In genomic region chr3:32965617-32966213, GRCh38 we compare ENCODE assay signal across 10 cellular contexts. TPM values are rescaled to one million over a fixed set of nuclear protein-coding genes. Genes with fewer than 3 reads are reported as not detected.
A peak's percentile ranks its signal among the peaks of the same experiment; 100 is the strongest.
DNase-seq lines count a peak whose midpoint lies in the region; ATAC-seq, FAIRE-seq and TF ChIP-seq lines count a peak whose summit lies in the region.
"Not testable (repeated sequence)": the region's sequence is repeated elsewhere in the genome, so short reads cannot be mapped to it uniquely, and the experiment has no call there.
"Had no signal": no experiment of that assay in that cellular context is flagged by ENCODE, and none has a peak within 500 bp of the region (broad histone marks: within the 10 kb centered on the region; RNA-seq: fewer than 3 reads in every experiment).

No MANE protein-coding gene starts in this region.

- intact Hi-C loops in CD4-positive, alpha-beta memory T cell (cut with micrococcal nuclease): loop anchor here (2.0 kb wide), 1 partner anchor 15 kb away; the partner anchor contains the start of gene CCR4
- intact Hi-C loops in GM12878 (cut with micrococcal nuclease; ENCODE audit: unreplicated experiment); esophagus muscularis mucosa (cut with DNase I); posterior vena cava (cut with DNase I): not testable (repeated sequence)

- not testable (repeated sequence) for H4K20me1 ChIP-seq in GM12878 (ENCODE audit: control insufficient read depth, insufficient read depth)

- H3K79me2 ChIP-seq in GM12878 (ENCODE audit: control insufficient read depth, insufficient read depth, low read length): not testable (repeated sequence)

- POLR2A ChIA-PET in CD4-positive, alpha-beta memory T cell (lab: Charles Lee; ENCODE audit: partially characterized antibody): interaction anchor here (2.1 kb wide), 1 partner anchor 42 kb away, joined by 5 read pairs; no protein-coding TSS in a partner anchor
- POLR2A ChIA-PET in HEK293 (lab: Yijun Ruan, JAX); WTC11 (lab: Charles Lee); GM12878 (lab: Charles Lee): not testable (repeated sequence)

- DNase-seq in CD4-positive, alpha-beta memory T cell; WTC11 (ENCODE audit: low spot score); GM12878 (ENCODE audit: low read depth, low spot score): not testable (repeated sequence)
- DNase-seq in activated CD8-positive, alpha-beta memory T cell treated with anti-CD3 and anti-CD28 coated beads, Interleukin-2, amount 50 U/mL, for 48 hours: peak; percentile 29
- DNase-seq in esophagus muscularis mucosa (ENCODE audit: extremely low spot score): peak; percentile 72
- peak; percentile 38 for DNase-seq in posterior vena cava (ENCODE audit: low spot score)
- peak; percentile 15 for DNase-seq in ureter (ENCODE audit: low spot score)

- peaks cover 2 to 27% (median 18%) of the 10 kb centered on the region in 8 donors for H3K9me3 Mint-ChIP-seq in CD4-positive, alpha-beta memory T cell
- H3K9me3 Mint-ChIP-seq in WTC11: peaks cover 35% of the 10 kb centered on the region

- SMC1A ChIA-PET in GM12878 (lab: Charles Lee; ENCODE audit: uncharacterized antibody, unreplicated experiment): not testable (repeated sequence)

- peak overlapping the region in 5 of 7 donors; percentile 94 to 100 (median 99) for H3K27ac Mint-ChIP-seq in CD4-positive, alpha-beta memory T cell
- not testable (repeated sequence) for H3K27ac Mint-ChIP-seq in WTC11

- H3K9me3 ChIP-seq in CD4-positive, alpha-beta memory T cell (ENCODE audit: control insufficient read depth in 1 of 2, low read length in 2 of 2); HEK293 (ENCODE audit: control insufficient read depth, insufficient read depth, low read depth, low read length); GM12878 (replicated peaks; ENCODE audit: control insufficient read depth, insufficient read depth, low read length); esophagus muscularis mucosa: not testable (repeated sequence)

- RAD21 ChIA-PET in GM12878 (lab: Charles Lee; ENCODE audit: unreplicated experiment): not testable (repeated sequence)

- WGBS in GM12878 (ENCODE audit: insufficient coverage, insufficient replicate concordance, low lambda C conversion rate, missing lambda C conversion rate): 40% methylated on average over 2 of the region's 2 CpGs
- WGBS in esophagus muscularis mucosa: 100% methylated on average over 2 of the region's 2 CpGs

- ATAC-seq in WTC11, GM12878: not testable (repeated sequence)

- H3K27me3 ChIP-seq in CD4-positive, alpha-beta memory T cell (ENCODE audit: insufficient read depth, low read length); GM12878 (replicated peaks in 1 of 2; ENCODE audit: control insufficient read depth in 2 of 2, insufficient read depth in 2 of 2, low read length in 1 of 2); esophagus muscularis mucosa: not testable (repeated sequence)

- TF ChIP-seq CTCF in HEK293 (tag by site-specific recombination; IDR thresholded peaks at IDR 0.05); WTC11 (IDR thresholded peaks at IDR 0.05); GM12878 (IDR thresholded peaks at IDR 0.05 in 2 of 3, conservative IDR thresholded peaks at IDR 0.05 in 1 of 3; ENCODE audit: control insufficient read depth in 2 of 3, extremely low read depth in 1 of 3, insufficient read depth in 1 of 3, low read depth in 3 of 3, low read length in 3 of 3); esophagus muscularis mucosa (IDR thresholded peaks at IDR 0.05): not testable (repeated sequence)

- not testable (repeated sequence) for H3K4me2 ChIP-seq in GM12878 (ENCODE audit: control insufficient read depth, insufficient read depth)

- BruUV-seq in GM12878 (replicated peaks; lab: Mats Ljungman, UMichigan): not testable (repeated sequence)

- not testable (repeated sequence) for H3K27me3 Mint-ChIP-seq in CD4-positive, alpha-beta memory T cell; WTC11 (ENCODE audit: low read depth)

- H3K4me3 Mint-ChIP-seq in CD4-positive, alpha-beta memory T cell; WTC11: not testable (repeated sequence)

- not testable (repeated sequence) for H3K4me3 ChIP-seq in CD4-positive, alpha-beta memory T cell (ENCODE audit: low read length in 2 of 2); HEK293 (ENCODE audit: low read depth, low read length); GM12878; esophagus muscularis mucosa

- not testable (repeated sequence) for H3K36me3 ChIP-seq in CD4-positive, alpha-beta memory T cell (ENCODE audit: insufficient read depth, low read length); HEK293 (ENCODE audit: control insufficient read depth in 2 of 2, insufficient read depth in 1 of 2, low read length in 2 of 2); GM12878 (ENCODE audit: control insufficient read depth in 2 of 2, insufficient read depth in 2 of 2, low read length in 1 of 2); esophagus muscularis mucosa

- in situ Hi-C loops in GM12878 (cut with MboI): not testable (repeated sequence)

- H3K4me1 Mint-ChIP-seq in CD4-positive, alpha-beta memory T cell: peaks cover 22 to 33% (median 31%) of the 10 kb centered on the region in 4 donors
- H3K4me1 Mint-ChIP-seq in WTC11: not testable (repeated sequence)

- H3K27ac ChIP-seq in CD4-positive, alpha-beta memory T cell (ENCODE audit: low read depth, low read length); HEK293 (ENCODE audit: extremely low read depth, low read depth, low read length); GM12878 (ENCODE audit: control insufficient read depth, insufficient read depth); esophagus muscularis mucosa (replicated peaks in 1 of 4): not testable (repeated sequence)

- not testable (repeated sequence) for H3K9ac ChIP-seq in GM12878 (ENCODE audit: control insufficient read depth, insufficient read depth, low read length)

- not testable (repeated sequence) for TF ChIP-seq POLR2A in GM12878 (IDR thresholded peaks at IDR 0.05; ENCODE audit: low read depth, low read length); esophagus muscularis mucosa (IDR thresholded peaks at IDR 0.05; ENCODE audit: low read depth)

- not testable (repeated sequence) for TF ChIP-seq RAD21 in GM12878 (IDR thresholded peaks at IDR 0.05; ENCODE audit: insufficient read depth, low read depth, low read length)

- peaks cover 29% of the 10 kb centered on the region for H3K4me1 ChIP-seq in CD4-positive, alpha-beta memory T cell (ENCODE audit: insufficient read depth, low read length)
- H3K4me1 ChIP-seq in HEK293 (ENCODE audit: control insufficient read depth, insufficient read depth, low read length); GM12878 (ENCODE audit: control insufficient read depth, insufficient read depth, low read length): not testable (repeated sequence)
- peaks cover 0 to 12% (median 7%) of the 10 kb centered on the region in 4 donors for H3K4me1 ChIP-seq in esophagus muscularis mucosa

- not testable (repeated sequence) for FAIRE-seq in GM12878 (lab: Jason Lieb, UNC)

- not testable (repeated sequence) for H2AFZ ChIP-seq in GM12878 (ENCODE audit: control insufficient read depth, low read depth, low read length)

- H3K36me3 Mint-ChIP-seq in CD4-positive, alpha-beta memory T cell: peaks cover 13 to 21% of the 10 kb centered on the region in 2 donors
- peaks cover 35% of the 10 kb centered on the region for H3K36me3 Mint-ChIP-seq in WTC11

- not testable (repeated sequence) for TF ChIP-seq EP300 in GM12878 (IDR thresholded peaks at IDR 0.05; ENCODE audit: borderline replicate concordance in 1 of 2, control insufficient read depth in 1 of 2, low read depth in 2 of 2, low read length in 2 of 2); esophagus muscularis mucosa (IDR thresholded peaks at IDR 0.05)

- CTCF ChIA-PET in CD4-positive, alpha-beta memory T cell (lab: Charles Lee; ENCODE audit: partially characterized antibody); HEK293 (lab: Yijun Ruan, JAX); WTC11 (lab: Charles Lee); GM12878 (lab: Yijun Ruan, JAX): not testable (repeated sequence)

TF ChIP-seq in HEK293, 187 proteins besides CTCF, POLR2A, EP300 and RAD21:
- peak; percentile 95 for TF ChIP-seq ZNF585B (tag by site-specific recombination; IDR thresholded peaks at IDR 0.05)

TF ChIP-seq in WTC11, 78 proteins besides CTCF, POLR2A, EP300 and RAD21:
- TF ChIP-seq ZNF317 (CRISPR knock-in tag; IDR thresholded peaks at IDR 0.05; ENCODE audit: borderline replicate concordance, low read depth): 0 out of 2 replicates have a peak, but pooled peaks have one; percentile 26

TF ChIP-seq in GM12878, 131 proteins besides CTCF, POLR2A, EP300 and RAD21:
- TF ChIP-seq CBX5 (IDR thresholded peaks at IDR 0.05; ENCODE audit: low read depth): peak; percentile 24; the same call in 1 of the 2 replicates

RNA-seq across cellular contexts. Expression of gene CCR4, which starts 14.3 kb away (rescaled TPM):
- 100 to 1,000 TPM in 1 of 2 experiments, 10 to 100 TPM in 1; 99.6 to 101 TPM for total RNA-seq in CD4-positive, alpha-beta memory T cell
- 10 to 100 TPM in 1 of 2 donors, 1 to 10 TPM in 1; 9.9 to 34.7 TPM for polyA plus RNA-seq in CD4-positive, alpha-beta memory T cell
- total RNA-seq in WTC11 (2021): 0.11 to 0.22 TPM (median 0.11 TPM) in 3 replicates
- total RNA-seq in GM12878 (2013; cell fraction: nucleolus; rRNA removed): 0.23 TPM in 1 of 2 replicates, not detected in the other
- total RNA-seq in GM12878 (2014; rRNA removed): 12.4 and 13.0 TPM in 2 replicates
- 10.5 and 10.6 TPM in 2 replicates for total RNA-seq in GM12878 (2014; rRNA removed; fragmentation: Illumina TruSeq; extraction: Trizol)
- total RNA-seq in GM12878 (2021): 7.9 and 8.6 TPM in 2 replicates
- polyA plus RNA-seq in GM12878 (2011; ENCODE audit: low read depth): 0.51 TPM
- polyA plus RNA-seq in GM12878 (2011; rRNA removed): 0.32 and 0.41 TPM in 2 replicates
- polyA plus RNA-seq in GM12878 (2011; cell fraction: cytosol; rRNA removed): 0.32 and 0.37 TPM in 2 replicates
- 0.16 and 0.23 TPM in 2 replicates for polyA plus RNA-seq in GM12878 (2011; cell fraction: nucleus; rRNA removed)
- polyA plus RNA-seq in GM12878 (2012): 0.41 and 0.62 TPM in 2 replicates
- 8.5 TPM in 2 replicates for polyA plus RNA-seq in GM12878 (2014; fragmentation: Illumina TruSeq; extraction: Trizol)
- 1 to 10 TPM; 1.0 to 2.9 TPM for polyA plus RNA-seq in GM12878 (2014; fragmentation: Nextera tagmentation; extraction: Ambion mirVana)
- 6.4 and 7.2 TPM in 2 replicates for polyA plus RNA-seq in GM12878 (2014; rRNA removed)
- polyA plus RNA-seq in GM12878 (2016; fragmentation: Nextera tagmentation; extraction: Ambion mirVana): 1 to 10 TPM; 3.1 to 3.3 TPM
- polyA minus RNA-seq in GM12878 (2011; rRNA and poly(A)+ RNA removed): 0.77 and 1.0 TPM in 2 replicates
- polyA minus RNA-seq in GM12878 (2011; cell fraction: cytosol; rRNA and poly(A)+ RNA removed): 0.40 TPM in 1 of 2 replicates, not detected in the other
- 0.12 and 0.48 TPM in 2 replicates for polyA minus RNA-seq in GM12878 (2011; cell fraction: nucleus; rRNA and poly(A)+ RNA removed)
- total RNA-seq in esophagus muscularis mucosa: under 1 TPM in 1 of 4 donors, not detected in 3; 0.17 TPM
- total RNA-seq in posterior vena cava: under 1 TPM; 0.23 to 0.33 TPM
- total RNA-seq in ureter: 0.23 TPM
- total RNA-seq: Daoy had no signal
- polyA plus RNA-seq: BJ had no signal

Comparison
In these comparisons a context has a peak if more than half of its experiments do, and no peak if none do; other contexts are left out.
1. RNA of gene CCR4, which starts 14.3 kb away (total RNA-seq): 99.6 to 101 TPM in CD4-positive, alpha-beta memory T cell; 0.23 to 13.0 TPM in GM12878, 0.23 to 0.33 TPM in posterior vena cava, 0.23 TPM in ureter (single experiment), 0.11 to 0.22 TPM in WTC11 and 0.17 TPM in esophagus muscularis mucosa; every median in the first group is over 4 times any median in the second.